In the genomic region with DNA sequence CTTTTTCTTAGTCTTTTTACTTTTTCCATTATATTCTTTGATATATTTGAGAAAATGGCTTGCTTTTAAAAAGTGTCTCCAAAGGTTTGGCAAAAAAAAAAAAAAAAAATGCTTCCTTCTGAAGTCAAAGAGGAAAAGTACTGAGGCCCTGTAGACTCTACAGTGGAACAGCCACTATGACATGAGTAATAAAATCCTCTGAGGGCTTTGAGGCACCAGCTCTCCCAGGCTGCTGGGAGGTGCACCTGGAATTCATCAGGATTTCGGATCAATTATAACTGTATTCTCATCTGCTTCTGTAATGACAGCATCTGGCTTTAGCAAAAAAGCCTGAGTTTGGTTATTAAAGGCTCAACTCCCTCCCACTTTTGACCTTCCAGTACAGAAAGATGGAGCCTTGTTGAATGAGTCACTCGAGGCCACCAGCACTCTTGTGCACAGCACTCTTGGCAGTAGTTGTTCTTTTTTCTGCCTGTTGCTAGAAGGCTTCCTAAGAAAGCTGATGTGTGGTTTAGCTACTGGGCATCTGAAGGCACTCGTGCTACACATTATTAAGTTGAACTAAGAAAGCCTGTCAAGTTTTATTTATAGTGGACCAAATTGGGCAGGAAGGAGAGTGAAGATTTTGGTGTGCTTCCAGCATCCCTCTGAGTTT, we compare ENCODE assay signal across 12 cellular contexts.
A peak's percentile ranks its signal among the peaks of the same experiment; 100 is the strongest.
DNase-seq lines count a peak whose midpoint lies in the region; ATAC-seq and TF ChIP-seq lines count a peak whose summit lies in the region.
"Had no signal": no experiment of that assay in that cellular context is flagged by ENCODE, and none has a peak within 500 bp of the region (broad histone marks: within the 10 kb centered on the region; RNA-seq: fewer than 3 reads in every experiment).

No MANE protein-coding gene starts in this region.

- DNase-seq in Right ventricle myocardium inferior (ENCODE audit: missing footprints) (no peak), right atrium auricular region (ENCODE audit: low spot score) (no peak), astrocyte of the hippocampus (ENCODE audit: low read depth, low spot score) (peak; percentile 94), hepatocyte (ENCODE audit: low spot score) (peak; percentile 37), aorta (peak in 1 of 2 donors; percentile 58), NCI-H146 (lab: John Stamatoyannopoulos, UW) (no peak)
- DNase-seq: activated naive CD8-positive, alpha-beta T cell treated with anti-CD3 and anti-CD28 coated beads, Interleukin-2, amount 10 ng/mL, durations not matched to agents 7 days and 5 days; CD4-positive, alpha-beta T cell; immature natural killer cell; NCI-H2081 treated with DMSO at 0.1 percent for 48 hours had no signal

- 41% methylated on average over 3 of the region's 3 CpGs for WGBS in hepatocyte (ENCODE audit: low lambda C conversion rate, missing lambda C conversion rate)
- WGBS in aorta, 2 donors: 30 to 31% methylated on average over 3 of the region's 3 CpGs

- no peaks in the 10 kb centered on the region for H4K20me1 ChIP-seq in hepatocyte (ENCODE audit: insufficient read depth, poor library complexity, severe bottlenecking)

- H3K9me3 ChIP-seq in right atrium auricular region (no peaks in the 10 kb centered on the region), hepatocyte (ENCODE audit: low read depth) (no peaks in the 10 kb centered on the region), aorta (ENCODE audit: control insufficient read depth, low read length) (no peaks in the 10 kb centered on the region)

- ATAC-seq in Right ventricle myocardium inferior (peak; percentile 59), aorta (ENCODE audit: low FRiP score) (peak; percentile 84), HG03378 (IDR thresholded peaks at IDR 0.05; ENCODE audit: unreplicated experiment) (no peak), GM18907 (IDR thresholded peaks at IDR 0.05; ENCODE audit: unreplicated experiment) (no peak)

- H3K79me2 ChIP-seq in hepatocyte: no peaks in the 10 kb centered on the region

- H3K4me1 ChIP-seq in right atrium auricular region (peaks cover 0 to 17% of the 10 kb centered on the region in 2 donors), hepatocyte (ENCODE audit: insufficient read depth) (no peaks in the 10 kb centered on the region), aorta (ENCODE audit: control insufficient read depth in 1 of 2, insufficient read depth in 2 of 2, low read length in 2 of 2) (peaks cover 9 to 10% of the 10 kb centered on the region in 2 donors)

- H3K9me2 ChIP-seq in hepatocyte (replicated peaks; ENCODE audit: insufficient read depth): no peaks in the 10 kb centered on the region

- H3K27ac ChIP-seq in right atrium auricular region (no peak overlapping the region), hepatocyte (no peak overlapping the region), aorta (ENCODE audit: low read depth in 1 of 2, low read length in 2 of 2) (peak overlapping the region in 1 of 2 donors; percentile 36)

- H3K4me2 ChIP-seq in hepatocyte: no peak overlapping the region

- no peaks in the 10 kb centered on the region for H3K36me3 ChIP-seq in right atrium auricular region
- H3K36me3 ChIP-seq in hepatocyte (replicated peaks; ENCODE audit: insufficient read depth, low read depth): no peaks in the 10 kb centered on the region
- no peaks in the 10 kb centered on the region for H3K36me3 ChIP-seq in aorta (ENCODE audit: control insufficient read depth in 1 of 2, insufficient read depth in 2 of 2, low read length in 1 of 2)

- no peaks in the 10 kb centered on the region for H3K27me3 ChIP-seq in right atrium auricular region
- H3K27me3 ChIP-seq in hepatocyte: no peaks in the 10 kb centered on the region
- H3K27me3 ChIP-seq in aorta (ENCODE audit: control insufficient read depth in 1 of 2, insufficient read depth in 2 of 2, low read length in 1 of 2): no peaks in the 10 kb centered on the region

- intact Hi-C loops in Right ventricle myocardium inferior (cut with DNase I): no loop called here
- intact Hi-C loops in aorta (cut with DNase I): no loop called here

- no peak overlapping the region for H2AFZ ChIP-seq in hepatocyte

- TF ChIP-seq CTCF in right atrium auricular region (IDR thresholded peaks at IDR 0.05) (no peak), hepatocyte (IDR thresholded peaks at IDR 0.05; ENCODE audit: poor library complexity) (no peak)

- H3K4me3 ChIP-seq in right atrium auricular region (no peak overlapping the region), hepatocyte (no peak overlapping the region), aorta (ENCODE audit: low read length in 2 of 2) (no peak overlapping the region)

Comparison
In these comparisons a context has a peak if more than half of its experiments do, and no peak if none do; other contexts are left out.
1. ATAC-seq: peak in Right ventricle myocardium inferior (single experiment) and aorta (single experiment); none in HG03378 (single experiment) and GM18907 (single experiment).
2. DNase-seq: peak in astrocyte of the hippocampus (single experiment) and hepatocyte (single experiment); none in Right ventricle myocardium inferior (single experiment), right atrium auricular region (single experiment) and NCI-H146 (single experiment).